4 cellular contexts compared by ENCODE assay signal in genomic region chr14:106287506-106287905, GRCh38.
"Had no signal": no experiment of that assay in that cellular context is flagged by ENCODE, and none has a peak within 500 bp of the region (broad histone marks: within the 10 kb centered on the region; RNA-seq: fewer than 3 reads in every experiment).

No MANE protein-coding gene starts in this region.

- ATAC-seq: GM23338 had no signal

- H3K4me1 Mint-ChIP-seq: GM23338, H9 had no signal

- H3K4me3 Mint-ChIP-seq: GM23338, H9 had no signal

- H3K27ac Mint-ChIP-seq: GM23338, H9 had no signal

- H3K4me3 ChIP-seq: GM23338 had no signal

- DNase-seq: H9, HCEC 1CT, IMR-90 had no signal
